In the genomic region with DNA sequence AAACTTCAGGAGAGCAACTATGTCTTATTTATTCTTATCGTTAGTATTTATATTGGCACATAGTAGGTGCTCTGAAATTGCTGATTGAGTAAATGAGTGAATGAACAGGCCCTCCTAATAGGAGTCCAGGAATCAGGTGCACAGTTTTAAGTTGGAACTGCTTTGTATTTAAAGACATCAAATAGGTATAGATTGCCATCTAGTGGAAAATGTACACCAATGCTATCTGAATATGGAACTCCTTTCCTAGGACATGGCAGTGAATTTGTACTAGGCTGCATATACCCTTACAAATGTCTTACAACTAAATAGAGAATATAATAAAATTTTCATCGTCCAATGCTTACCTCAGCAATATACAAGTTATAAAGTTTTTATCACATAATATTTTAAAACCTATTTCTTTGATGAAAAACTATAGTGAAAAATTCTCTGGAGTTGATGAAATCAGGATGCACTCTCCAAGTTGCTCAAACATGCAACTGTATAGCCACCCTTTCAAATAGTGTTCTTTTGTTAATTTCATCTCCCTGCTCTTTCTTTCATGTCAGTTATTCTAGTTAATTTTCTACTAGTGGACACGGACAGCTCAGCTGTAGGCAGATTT, we compare ENCODE assay signal across 1 cellular context.
TF ChIP-seq lines count a peak whose summit lies in the region.

No MANE protein-coding gene starts in this region.

TF ChIP-seq in H1, 55 proteins besides CTCF, POLR2A, EP300 and RAD21 (continued from another document):
- TF ChIP-seq, protein P1, sequence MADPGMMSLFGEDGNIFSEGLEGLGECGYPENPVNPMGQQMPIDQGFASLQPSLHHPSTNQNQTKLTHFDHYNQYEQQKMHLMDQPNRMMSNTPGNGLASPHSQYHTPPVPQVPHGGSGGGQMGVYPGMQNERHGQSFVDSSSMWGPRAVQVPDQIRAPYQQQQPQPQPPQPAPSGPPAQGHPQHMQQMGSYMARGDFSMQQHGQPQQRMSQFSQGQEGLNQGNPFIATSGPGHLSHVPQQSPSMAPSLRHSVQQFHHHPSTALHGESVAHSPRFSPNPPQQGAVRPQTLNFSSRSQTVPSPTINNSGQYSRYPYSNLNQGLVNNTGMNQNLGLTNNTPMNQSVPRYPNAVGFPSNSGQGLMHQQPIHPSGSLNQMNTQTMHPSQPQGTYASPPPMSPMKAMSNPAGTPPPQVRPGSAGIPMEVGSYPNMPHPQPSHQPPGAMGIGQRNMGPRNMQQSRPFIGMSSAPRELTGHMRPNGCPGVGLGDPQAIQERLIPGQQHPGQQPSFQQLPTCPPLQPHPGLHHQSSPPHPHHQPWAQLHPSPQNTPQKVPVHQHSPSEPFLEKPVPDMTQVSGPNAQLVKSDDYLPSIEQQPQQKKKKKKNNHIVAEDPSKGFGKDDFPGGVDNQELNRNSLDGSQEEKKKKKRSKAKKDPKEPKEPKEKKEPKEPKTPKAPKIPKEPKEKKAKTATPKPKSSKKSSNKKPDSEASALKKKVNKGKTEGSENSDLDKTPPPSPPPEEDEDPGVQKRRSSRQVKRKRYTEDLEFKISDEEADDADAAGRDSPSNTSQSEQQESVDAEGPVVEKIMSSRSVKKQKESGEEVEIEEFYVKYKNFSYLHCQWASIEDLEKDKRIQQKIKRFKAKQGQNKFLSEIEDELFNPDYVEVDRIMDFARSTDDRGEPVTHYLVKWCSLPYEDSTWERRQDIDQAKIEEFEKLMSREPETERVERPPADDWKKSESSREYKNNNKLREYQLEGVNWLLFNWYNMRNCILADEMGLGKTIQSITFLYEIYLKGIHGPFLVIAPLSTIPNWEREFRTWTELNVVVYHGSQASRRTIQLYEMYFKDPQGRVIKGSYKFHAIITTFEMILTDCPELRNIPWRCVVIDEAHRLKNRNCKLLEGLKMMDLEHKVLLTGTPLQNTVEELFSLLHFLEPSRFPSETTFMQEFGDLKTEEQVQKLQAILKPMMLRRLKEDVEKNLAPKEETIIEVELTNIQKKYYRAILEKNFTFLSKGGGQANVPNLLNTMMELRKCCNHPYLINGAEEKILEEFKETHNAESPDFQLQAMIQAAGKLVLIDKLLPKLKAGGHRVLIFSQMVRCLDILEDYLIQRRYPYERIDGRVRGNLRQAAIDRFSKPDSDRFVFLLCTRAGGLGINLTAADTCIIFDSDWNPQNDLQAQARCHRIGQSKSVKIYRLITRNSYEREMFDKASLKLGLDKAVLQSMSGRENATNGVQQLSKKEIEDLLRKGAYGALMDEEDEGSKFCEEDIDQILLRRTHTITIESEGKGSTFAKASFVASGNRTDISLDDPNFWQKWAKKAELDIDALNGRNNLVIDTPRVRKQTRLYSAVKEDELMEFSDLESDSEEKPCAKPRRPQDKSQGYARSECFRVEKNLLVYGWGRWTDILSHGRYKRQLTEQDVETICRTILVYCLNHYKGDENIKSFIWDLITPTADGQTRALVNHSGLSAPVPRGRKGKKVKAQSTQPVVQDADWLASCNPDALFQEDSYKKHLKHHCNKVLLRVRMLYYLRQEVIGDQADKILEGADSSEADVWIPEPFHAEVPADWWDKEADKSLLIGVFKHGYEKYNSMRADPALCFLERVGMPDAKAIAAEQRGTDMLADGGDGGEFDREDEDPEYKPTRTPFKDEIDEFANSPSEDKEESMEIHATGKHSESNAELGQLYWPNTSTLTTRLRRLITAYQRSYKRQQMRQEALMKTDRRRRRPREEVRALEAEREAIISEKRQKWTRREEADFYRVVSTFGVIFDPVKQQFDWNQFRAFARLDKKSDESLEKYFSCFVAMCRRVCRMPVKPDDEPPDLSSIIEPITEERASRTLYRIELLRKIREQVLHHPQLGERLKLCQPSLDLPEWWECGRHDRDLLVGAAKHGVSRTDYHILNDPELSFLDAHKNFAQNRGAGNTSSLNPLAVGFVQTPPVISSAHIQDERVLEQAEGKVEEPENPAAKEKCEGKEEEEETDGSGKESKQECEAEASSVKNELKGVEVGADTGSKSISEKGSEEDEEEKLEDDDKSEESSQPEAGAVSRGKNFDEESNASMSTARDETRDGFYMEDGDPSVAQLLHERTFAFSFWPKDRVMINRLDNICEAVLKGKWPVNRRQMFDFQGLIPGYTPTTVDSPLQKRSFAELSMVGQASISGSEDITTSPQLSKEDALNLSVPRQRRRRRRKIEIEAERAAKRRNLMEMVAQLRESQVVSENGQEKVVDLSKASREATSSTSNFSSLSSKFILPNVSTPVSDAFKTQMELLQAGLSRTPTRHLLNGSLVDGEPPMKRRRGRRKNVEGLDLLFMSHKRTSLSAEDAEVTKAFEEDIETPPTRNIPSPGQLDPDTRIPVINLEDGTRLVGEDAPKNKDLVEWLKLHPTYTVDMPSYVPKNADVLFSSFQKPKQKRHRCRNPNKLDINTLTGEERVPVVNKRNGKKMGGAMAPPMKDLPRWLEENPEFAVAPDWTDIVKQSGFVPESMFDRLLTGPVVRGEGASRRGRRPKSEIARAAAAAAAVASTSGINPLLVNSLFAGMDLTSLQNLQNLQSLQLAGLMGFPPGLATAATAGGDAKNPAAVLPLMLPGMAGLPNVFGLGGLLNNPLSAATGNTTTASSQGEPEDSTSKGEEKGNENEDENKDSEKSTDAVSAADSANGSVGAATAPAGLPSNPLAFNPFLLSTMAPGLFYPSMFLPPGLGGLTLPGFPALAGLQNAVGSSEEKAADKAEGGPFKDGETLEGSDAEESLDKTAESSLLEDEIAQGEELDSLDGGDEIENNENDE (IDR thresholded peaks at IDR 0.05; ENCODE audit: insufficient replicate concordance, low read length) = no peak
- TF ChIP-seq JUND (IDR thresholded peaks at IDR 0.05; ENCODE audit: low read length) = no peak
- TF ChIP-seq TCF12 (IDR thresholded peaks at IDR 0.05; ENCODE audit: low read depth, low read length) = no peak
- TF ChIP-seq SP4 (IDR thresholded peaks at IDR 0.05; ENCODE audit: low read length) = no peak
- TF ChIP-seq, protein P2, sequence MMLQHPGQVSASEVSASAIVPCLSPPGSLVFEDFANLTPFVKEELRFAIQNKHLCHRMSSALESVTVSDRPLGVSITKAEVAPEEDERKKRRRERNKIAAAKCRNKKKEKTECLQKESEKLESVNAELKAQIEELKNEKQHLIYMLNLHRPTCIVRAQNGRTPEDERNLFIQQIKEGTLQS (IDR thresholded peaks at IDR 0.05; ENCODE audit: insufficient read depth, low read depth, low read length) = no peak
- no peak for TF ChIP-seq PHF8 (conservative IDR thresholded peaks at IDR 0.05; ENCODE audit: low read depth, low read length)
- no peak for TF ChIP-seq SIRT6 (IDR thresholded peaks at IDR 0.05; ENCODE audit: low read length)
- TF ChIP-seq RXRA (IDR thresholded peaks at IDR 0.05; ENCODE audit: insufficient read depth, low read depth, low read length) = no peak
- TF ChIP-seq TEAD4 (IDR thresholded peaks at IDR 0.05; ENCODE audit: low read depth, low read length) = no peak
- no peak for TF ChIP-seq POLR2AphosphoS5 (IDR thresholded peaks at IDR 0.05; ENCODE audit: low read depth, low read length)
- TF ChIP-seq NANOG (IDR thresholded peaks at IDR 0.05; ENCODE audit: insufficient read depth, low read depth, low read length, poor library complexity, severe bottlenecking) = no peak
- no peak for TF ChIP-seq SP2 (IDR thresholded peaks at IDR 0.05; ENCODE audit: low read length)
- TF ChIP-seq FOSL1 (IDR thresholded peaks at IDR 0.05; ENCODE audit: insufficient read depth, low read depth, low read length) = no peak
- no peak for TF ChIP-seq GTF2F1 (IDR thresholded peaks at IDR 0.05; ENCODE audit: borderline replicate concordance, low read depth, low read length)
